ENCODE assay signal across 2 cellular contexts in the genomic region with DNA sequence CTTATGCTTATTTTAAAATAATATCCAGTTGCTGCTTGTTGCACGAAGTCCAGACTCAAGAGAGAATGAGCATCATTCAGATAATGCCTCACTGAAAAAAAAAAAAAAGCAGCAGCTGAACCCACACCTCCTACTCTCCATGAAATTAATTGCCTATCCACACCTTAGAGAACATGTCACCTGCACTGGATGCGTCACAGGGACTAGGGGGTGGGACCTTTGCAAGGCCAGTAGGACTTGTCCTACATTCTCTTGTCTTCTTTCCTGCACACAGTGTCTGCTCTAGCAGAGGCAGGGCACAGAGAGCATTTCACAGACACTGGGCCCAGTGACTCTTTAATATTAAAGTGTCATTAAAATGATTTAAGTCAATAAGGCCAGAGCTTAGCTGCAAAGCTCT.
TF ChIP-seq lines count a peak whose summit lies in the region.

A gene with protein sequence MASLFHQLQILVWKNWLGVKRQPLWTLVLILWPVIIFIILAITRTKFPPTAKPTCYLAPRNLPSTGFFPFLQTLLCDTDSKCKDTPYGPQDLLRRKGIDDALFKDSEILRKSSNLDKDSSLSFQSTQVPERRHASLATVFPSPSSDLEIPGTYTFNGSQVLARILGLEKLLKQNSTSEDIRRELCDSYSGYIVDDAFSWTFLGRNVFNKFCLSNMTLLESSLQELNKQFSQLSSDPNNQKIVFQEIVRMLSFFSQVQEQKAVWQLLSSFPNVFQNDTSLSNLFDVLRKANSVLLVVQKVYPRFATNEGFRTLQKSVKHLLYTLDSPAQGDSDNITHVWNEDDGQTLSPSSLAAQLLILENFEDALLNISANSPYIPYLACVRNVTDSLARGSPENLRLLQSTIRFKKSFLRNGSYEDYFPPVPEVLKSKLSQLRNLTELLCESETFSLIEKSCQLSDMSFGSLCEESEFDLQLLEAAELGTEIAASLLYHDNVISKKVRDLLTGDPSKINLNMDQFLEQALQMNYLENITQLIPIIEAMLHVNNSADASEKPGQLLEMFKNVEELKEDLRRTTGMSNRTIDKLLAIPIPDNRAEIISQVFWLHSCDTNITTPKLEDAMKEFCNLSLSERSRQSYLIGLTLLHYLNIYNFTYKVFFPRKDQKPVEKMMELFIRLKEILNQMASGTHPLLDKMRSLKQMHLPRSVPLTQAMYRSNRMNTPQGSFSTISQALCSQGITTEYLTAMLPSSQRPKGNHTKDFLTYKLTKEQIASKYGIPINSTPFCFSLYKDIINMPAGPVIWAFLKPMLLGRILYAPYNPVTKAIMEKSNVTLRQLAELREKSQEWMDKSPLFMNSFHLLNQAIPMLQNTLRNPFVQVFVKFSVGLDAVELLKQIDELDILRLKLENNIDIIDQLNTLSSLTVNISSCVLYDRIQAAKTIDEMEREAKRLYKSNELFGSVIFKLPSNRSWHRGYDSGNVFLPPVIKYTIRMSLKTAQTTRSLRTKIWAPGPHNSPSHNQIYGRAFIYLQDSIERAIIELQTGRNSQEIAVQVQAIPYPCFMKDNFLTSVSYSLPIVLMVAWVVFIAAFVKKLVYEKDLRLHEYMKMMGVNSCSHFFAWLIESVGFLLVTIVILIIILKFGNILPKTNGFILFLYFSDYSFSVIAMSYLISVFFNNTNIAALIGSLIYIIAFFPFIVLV (N-terminal part only) (minus strand): TSS at position 161 of the 400 bp plus-strand sequence. CDS start 418 bp downstream, outside the sequence.

TF ChIP-seq in SK-N-SH, 30 proteins besides CTCF, POLR2A, EP300 and RAD21:
- no peak for TF ChIP-seq FOSL2 (IDR thresholded peaks at IDR 0.05; ENCODE audit: borderline replicate concordance, low read depth)
- TF ChIP-seq, protein P1, sequence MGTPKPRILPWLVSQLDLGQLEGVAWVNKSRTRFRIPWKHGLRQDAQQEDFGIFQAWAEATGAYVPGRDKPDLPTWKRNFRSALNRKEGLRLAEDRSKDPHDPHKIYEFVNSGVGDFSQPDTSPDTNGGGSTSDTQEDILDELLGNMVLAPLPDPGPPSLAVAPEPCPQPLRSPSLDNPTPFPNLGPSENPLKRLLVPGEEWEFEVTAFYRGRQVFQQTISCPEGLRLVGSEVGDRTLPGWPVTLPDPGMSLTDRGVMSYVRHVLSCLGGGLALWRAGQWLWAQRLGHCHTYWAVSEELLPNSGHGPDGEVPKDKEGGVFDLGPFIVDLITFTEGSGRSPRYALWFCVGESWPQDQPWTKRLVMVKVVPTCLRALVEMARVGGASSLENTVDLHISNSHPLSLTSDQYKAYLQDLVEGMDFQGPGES (IDR thresholded peaks at IDR 0.05; ENCODE audit: low read depth, low read length): no peak

TF ChIP-seq in SK-N-SH treated with all-trans-retinoic acid at 6 μM for 48 hours, 23 proteins besides CTCF, POLR2A, EP300 and RAD21:
- TF ChIP-seq ESRRG (CRISPR knock-in tag; IDR thresholded peaks at IDR 0.05) (no peak), ARNTL (CRISPR knock-in tag; IDR thresholded peaks at IDR 0.05; ENCODE audit: borderline replicate concordance, low read depth) (no peak), ISL1 (CRISPR knock-in tag; IDR thresholded peaks at IDR 0.05) (no peak)
